Comparison of ENCODE assay signal across 19 cellular contexts in the genomic region with DNA sequence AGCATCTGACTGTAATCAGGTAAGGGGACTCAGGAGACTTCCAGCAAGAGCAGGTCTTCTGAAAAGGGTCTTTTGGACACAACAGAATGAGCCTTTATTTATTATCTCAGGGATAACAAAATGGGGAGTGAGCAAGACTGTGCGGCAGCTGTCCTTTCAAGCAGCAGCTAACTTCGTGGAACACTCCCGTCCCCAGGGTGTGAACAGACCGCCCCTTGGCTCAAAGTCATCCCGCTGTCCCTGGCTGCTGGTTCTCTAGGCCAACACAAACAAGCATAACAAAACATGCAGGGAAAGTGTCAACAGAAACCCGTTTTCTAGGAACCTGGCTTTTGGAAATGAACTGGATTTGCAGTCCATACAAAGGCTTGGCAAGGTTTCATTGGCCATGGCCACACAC.
DNase-seq lines count a peak whose midpoint lies in the region; ATAC-seq, FAIRE-seq and TF ChIP-seq lines count a peak whose summit lies in the region.
"Had no signal": no experiment of that assay in that cellular context is flagged by ENCODE, and none has a peak within 500 bp of the region (broad histone marks: within the 10 kb centered on the region; RNA-seq: fewer than 3 reads in every experiment).

No MANE protein-coding gene starts in this region.

- WGBS in body of pancreas, 2 donors: 49 to 61% methylated on average over 6 of the region's 6 CpGs
- 12% methylated on average over 6 of the region's 6 CpGs for WGBS in HepG2 (ENCODE audit: low lambda C conversion rate)

- H3K79me2 ChIP-seq in HepG2 (ENCODE audit: insufficient read depth, low read length): no peaks in the 10 kb centered on the region

- ATAC-seq in Right ventricle myocardium inferior (peak; percentile 85), body of pancreas (no peak), HepG2 (no peak), foreskin keratinocyte (no peak)
- ATAC-seq: A549, PC-3 had no signal

- no peaks in the 10 kb centered on the region for H3K4me1 ChIP-seq in body of pancreas
- H3K4me1 ChIP-seq in HepG2 (ENCODE audit: insufficient read depth, low read length): no peaks in the 10 kb centered on the region
- no peaks in the 10 kb centered on the region for H3K4me1 ChIP-seq in foreskin keratinocyte
- H3K4me1 ChIP-seq: A549 had no signal

- TF ChIP-seq CTCF in body of pancreas (IDR thresholded peaks at IDR 0.05) (no peak), HepG2 (CRISPR knock-in tag; IDR thresholded peaks at IDR 0.05) (no peak), foreskin keratinocyte (conservative IDR thresholded peaks at IDR 0.05) (no peak)

- no peak overlapping the region for H2AFZ ChIP-seq in HepG2 (ENCODE audit: low read length)

- H3K4me3 ChIP-seq in body of pancreas: no peak overlapping the region
- H3K4me3 ChIP-seq in HepG2 (replicated peaks in 1 of 3; ENCODE audit: insufficient read depth in 1 of 3, low read depth in 2 of 3, low read length in 3 of 3): no peak overlapping the region
- H3K4me3 ChIP-seq: A549 had no signal

- TF ChIP-seq POLR2A in body of pancreas (IDR thresholded peaks at IDR 0.05) (no peak), HepG2 (IDR thresholded peaks at IDR 0.05; ENCODE audit: insufficient read depth in 1 of 2, low read depth in 2 of 2, low read length in 2 of 2) (no peak)

- H3K27me3 ChIP-seq in body of pancreas (no peaks in the 10 kb centered on the region), HepG2 (ENCODE audit: control insufficient read depth in 1 of 2, insufficient read depth in 2 of 2, low read length in 2 of 2) (no peaks in the 10 kb centered on the region), foreskin keratinocyte (no peaks in the 10 kb centered on the region)

- POLR2A ChIA-PET in HepG2 (lab: Yijun Ruan, JAX): no interaction called here

- no peak for FAIRE-seq in HepG2 (lab: Jason Lieb, UNC)
- FAIRE-seq: A549, G401.6, GM12892, HTR-8/SVneo had no signal

- no peak overlapping the region for H3K4me2 ChIP-seq in HepG2 (ENCODE audit: low read depth, low read length)
- H3K4me2 ChIP-seq: A549, SK-N-SH had no signal

- in situ Hi-C loops in HepG2 (cut with HindIII; ENCODE audit: extremely low pct_ligation_motif_present, low pct_unique_long_range_greater_than_20kb): no loop called here

- intact Hi-C loops in Right ventricle myocardium inferior (cut with DNase I) (no loop called here), cardiac septum (cut with DNase I) (no loop called here), body of pancreas (cut with DNase I) (no loop called here), HepG2 (cut with micrococcal nuclease; ENCODE audit: unreplicated experiment) (loop anchor here (5.0 to 10.0 kb wide), 3 partner anchors 276 to 1123 kb away; no protein-coding TSS in a partner anchor)

- CTCF ChIA-PET in HepG2 (lab: Yijun Ruan, JAX; ENCODE audit: low intra/inter-chr PET ratio, low total read pairs): no interaction called here

- DNase-seq in Right ventricle myocardium inferior (ENCODE audit: missing footprints) (no peak), cardiac septum (ENCODE audit: low spot score) (no peak), body of pancreas (peak in 3 of 4 donors; percentile 18 to 24 (median 20)), HepG2 (ENCODE audit: low spot score) (no peak), cortex of kidney (lab: John Stamatoyannopoulos, UW) (no peak), foreskin keratinocyte (no peak), hippocampal formation (lab: John Stamatoyannopoulos, UW) (no peak), NCI-H1694 treated with DMSO at 0.1 percent for 48 hours (lab: John Stamatoyannopoulos, UW) (no peak)
- DNase-seq: AML-193; Calu3; NCI-H2171 treated with DMSO at 0.1 percent for 48 hours; NCI-H510A treated with DMSO at 0.1 percent for 48 hours; NK-92 treated with Interleukin-12 subunit alpha and Interleukin-12 subunit beta, amount 100 ng/mL, for 24 hours; PC-3; SK-N-SH had no signal

- TF ChIP-seq RAD21 in HepG2 (CRISPR knock-in tag; IDR thresholded peaks at IDR 0.05): no peak

- H4K20me1 ChIP-seq in HepG2 (ENCODE audit: insufficient read depth, low read length): no peaks in the 10 kb centered on the region

- no TSS peak for BruUV-seq in HepG2 (replicated peaks; lab: Mats Ljungman, UMichigan)

- TF ChIP-seq EP300 in HepG2 (IDR thresholded peaks at IDR 0.05; ENCODE audit: low read depth in 2 of 2, low read length in 2 of 2) (no peak), HepG2 (CRISPR knock-in tag; IDR thresholded peaks at IDR 0.05; ENCODE audit: borderline replicate concordance) (no peak)

- H3K36me3 ChIP-seq in body of pancreas (replicated peaks in 1 of 2; ENCODE audit: insufficient read depth in 1 of 2, low read depth in 2 of 2) (no peaks in the 10 kb centered on the region), HepG2 (replicated peaks in 1 of 2; ENCODE audit: control insufficient read depth in 1 of 2, insufficient read depth in 2 of 2, low read length in 2 of 2) (no peaks in the 10 kb centered on the region)

- H3K27ac ChIP-seq in body of pancreas (no peak overlapping the region), HepG2 (ENCODE audit: extremely low read length, insufficient read depth, low read length) (no peak overlapping the region), foreskin keratinocyte (no peak overlapping the region)
- H3K27ac ChIP-seq: A549 had no signal

- H3K9me3 ChIP-seq in body of pancreas (no peaks in the 10 kb centered on the region), HepG2 (ENCODE audit: low read length) (no peaks in the 10 kb centered on the region)
- H3K9me3 ChIP-seq: A549, SK-N-SH had no signal

- no peak overlapping the region for H3K9ac ChIP-seq in HepG2 (ENCODE audit: insufficient read depth, low read depth, low read length)
- H3K9ac ChIP-seq: SK-N-SH had no signal

TF ChIP-seq in HepG2, 621 proteins besides CTCF, POLR2A, EP300 and RAD21:
- TF ChIP-seq MEIS2 (CRISPR knock-in tag; IDR thresholded peaks at IDR 0.05): no peak
- TF ChIP-seq NPAS2 (CRISPR knock-in tag; IDR thresholded peaks at IDR 0.05; ENCODE audit: borderline replicate concordance): no peak
- TF ChIP-seq BCL6 (CRISPR knock-in tag; IDR thresholded peaks at IDR 0.05): peak; percentile 38; the same call in 1 of the 2 replicates
TF ChIP-seq in HepG2: peak in this region for 1.

Comparison
In these comparisons a context has a peak if more than half of its experiments do, and no peak if none do; other contexts are left out.
1. DNase-seq: peak in body of pancreas (3 of 4); none in Right ventricle myocardium inferior (single experiment), cardiac septum (single experiment), HepG2 (single experiment), cortex of kidney (single experiment), foreskin keratinocyte (0 of 2), hippocampal formation (0 of 2) and NCI-H1694 treated with DMSO at 0.1 percent for 48 hours (single experiment).